Comparison of ENCODE assay signal across 30 cellular contexts in genomic region chr5:6616632-6617031, GRCh38.
"Had no signal": no experiment of that assay in that cellular context is flagged by ENCODE, and none has a peak within 500 bp of the region (broad histone marks: within the 10 kb centered on the region; RNA-seq: fewer than 3 reads in every experiment).

No MANE protein-coding gene starts in this region.

- H3K9me3 ChIP-seq: ascending aorta had no signal

- H3K27ac ChIP-seq: ascending aorta, cardiac muscle cell, WERI-Rb-1 had no signal

- H3K4me3 ChIP-seq: ascending aorta, cardiac muscle cell had no signal

- H3K27me3 ChIP-seq: ascending aorta, cardiac muscle cell had no signal

- ATAC-seq: activated CD4-positive, alpha-beta T cell treated with anti-CD3 and anti-CD28 coated beads for 36 hours; activated CD4-positive, CD25-positive, alpha-beta regulatory T cell treated with anti-CD3 and anti-CD28 coated beads, Interleukin-2, amount 50 U/mL, for 24 hours; activated CD8-positive, alpha-beta T cell treated with anti-CD3 and anti-CD28 coated beads for 36 hours; activated naive CD8-positive, alpha-beta T cell treated with anti-CD3 and anti-CD28 coated beads, Interleukin-2, amount 50 U/mL, for 24 hours; activated T-cell treated with anti-CD3 and anti-CD28 coated beads, Interleukin-2, amount 50 U/mL, for 4 hours; activated T-cell treated with anti-CD3 and anti-CD28 coated beads, Interleukin-2, amount 50 U/mL, for 72 hours; WTC11 had no signal

- DNase-seq: activated CD4-positive, alpha-beta memory T cell treated with anti-CD3 and anti-CD28 coated beads for 36 hours; activated CD4-positive, alpha-beta T cell treated with anti-CD3 and anti-CD28 coated beads for 1 hour; activated CD4-positive, alpha-beta T cell treated with anti-CD3 and anti-CD28 coated beads for 36 hours; activated CD4-positive, alpha-beta T cell treated with anti-CD3 and anti-CD28 coated beads for 48 hours; activated CD4-positive, alpha-beta T cell treated with anti-CD3 and anti-CD28 coated beads, Interleukin-2, amount 10 ng/mL, durations not matched to agents 7 days and 5 days; activated CD4-positive, alpha-beta T cell treated with anti-CD3 and anti-CD28 coated beads, Interleukin-2, amount 50 U/mL, for 4 hours; activated CD4-positive, CD25-positive, alpha-beta regulatory T cell; activated CD8-positive, alpha-beta memory T cell treated with anti-CD3 and anti-CD28 coated beads, Interleukin-2, amount 50 U/mL, for 4 hours; activated CD8-positive, alpha-beta T cell treated with anti-CD3 and anti-CD28 coated beads for 36 hours; activated effector memory CD4-positive, alpha-beta T cell treated with Interleukin-2 at 50 U/mL for 16 hours; activated gamma-delta T cell; activated naive CD4-positive, alpha-beta T cell treated with anti-CD3 and anti-CD28 coated beads, Interleukin-2, amount 10 ng/mL, durations not matched to agents 7 days and 5 days; activated naive CD4-positive, alpha-beta T cell treated with Interleukin-2 at 50 U/mL for 16 hours; activated naive CD8-positive, alpha-beta T cell treated with anti-CD3 and anti-CD28 coated beads, Interleukin-2, amount 10 ng/mL, durations not matched to agents 7 days and 5 days; activated naive CD8-positive, alpha-beta T cell treated with anti-CD3 and anti-CD28 coated beads, Interleukin-2, amount 50 U/mL, for 24 hours; activated T-cell treated with anti-CD3 and anti-CD28 coated beads for 4 hours; activated T-cell treated with anti-CD3 and anti-CD28 coated beads, Interleukin-2, amount 50 U/mL, for 1 hour; activated T-cell treated with anti-CD3 and anti-CD28 coated beads, Interleukin-2, amount 50 U/mL, for 4 hours; activated T-cell treated with anti-CD3 and anti-CD28 coated beads, Interleukin-2, amount 50 U/mL, for 72 hours; amygdala; anterior cingulate cortex; caudate nucleus; cerebellar nuclear complex; T-helper 2 cell; T-helper 9 cell; WERI-Rb-1 had no signal

- H3K4me1 ChIP-seq: ascending aorta had no signal
